In the genomic region with DNA sequence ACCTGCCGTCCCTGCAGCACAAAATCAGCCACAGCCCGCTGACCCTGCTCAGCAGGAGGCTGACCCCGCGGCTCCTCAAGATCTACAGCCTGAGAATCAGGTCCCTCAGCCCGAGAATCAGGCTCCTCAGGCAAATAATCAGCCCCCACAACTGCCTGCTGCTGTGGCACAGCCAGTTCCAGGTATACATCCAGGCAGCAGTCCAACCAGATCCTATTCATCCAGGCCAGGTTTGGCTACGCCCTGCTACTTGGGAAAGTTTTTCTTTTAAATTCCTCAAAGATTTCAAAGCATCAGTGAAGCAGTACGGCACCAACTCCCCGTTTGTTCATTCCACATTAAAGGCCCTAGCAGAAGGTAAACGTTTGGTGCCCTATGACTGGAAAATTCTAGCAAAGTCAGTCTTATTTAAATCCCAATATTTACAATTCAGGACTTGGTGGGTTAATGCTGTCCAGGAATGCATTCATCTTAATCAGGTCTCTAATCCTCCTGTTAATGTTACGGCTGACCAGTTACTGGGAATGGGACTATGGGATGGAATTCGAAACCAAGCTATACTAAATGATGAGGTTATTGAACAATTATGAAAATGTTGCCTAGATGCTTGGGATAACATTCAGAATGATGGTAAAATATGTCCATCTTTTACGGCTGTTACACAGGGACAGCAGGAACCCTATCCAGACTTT, we compare ENCODE assay signal across 23 cellular contexts.
DNase-seq lines count a peak whose midpoint lies in the region; ATAC-seq and TF ChIP-seq lines count a peak whose summit lies in the region.
"Had no signal": no experiment of that assay in that cellular context is flagged by ENCODE, and none has a peak within 500 bp of the region (broad histone marks: within the 10 kb centered on the region; RNA-seq: fewer than 3 reads in every experiment).

No MANE protein-coding gene starts in this region.

- peaks cover 9% of the 10 kb centered on the region for H3K9me3 Mint-ChIP-seq in endothelial cell (ENCODE audit: unreplicated experiment)

- no peak overlapping the region for H3K27ac ChIP-seq in coronary artery
- no peak overlapping the region for H3K27ac ChIP-seq in Peyer's patch
- H3K27ac ChIP-seq: GM23248, PC-9 had no signal

- H3K4me1 ChIP-seq in Peyer's patch = no peaks in the 10 kb centered on the region

- H3K4me3 ChIP-seq in coronary artery (no peak overlapping the region), retinal pigment epithelial cell (ENCODE audit: low read length) (no peak overlapping the region), Peyer's patch (no peak overlapping the region)
- H3K4me3 ChIP-seq: GM23248, MG63, PC-9 had no signal

- no peak for TF ChIP-seq POLR2A in Peyer's patch (IDR thresholded peaks at IDR 0.05)

- peak; percentile 38 for DNase-seq in ELF-1 (ENCODE audit: low read depth, low spot score)
- peak; percentile 24 for DNase-seq in coronary artery (ENCODE audit: low spot score)
- peak; percentile 58 for DNase-seq in kidney tubule cell (ENCODE audit: low spot score)
- DNase-seq in retinal pigment epithelial cell (ENCODE audit: low read depth) = peak; percentile 30
- DNase-seq in OCI-M1 (lab: John Stamatoyannopoulos, UW) = no peak
- DNase-seq in endothelial cell (ENCODE audit: low spot score) = no peak
- no peak for DNase-seq in Peyer's patch
- DNase-seq: DMS153, DND-41, GM23248, H7, KBM-7, MG63, NCI-H1105 treated with DMSO at 0.1 percent for 48 hours, NCI-H146, NCI-H1930, NCI-H2107, NCI-H524 treated with DMSO at 0.1 percent for 48 hours, NCI-H774, PC-9, Right ventricle myocardium superior, RPMI8226 had no signal

- no peaks in the 10 kb centered on the region for H3K27me3 ChIP-seq in Peyer's patch
- H3K27me3 ChIP-seq: MG63 had no signal

- H3K4me1 Mint-ChIP-seq in endothelial cell (ENCODE audit: unreplicated experiment) = peaks cover 7% of the 10 kb centered on the region

- TF ChIP-seq CTCF in coronary artery (IDR thresholded peaks at IDR 0.05) = no peak
- TF ChIP-seq CTCF in retinal pigment epithelial cell (conservative IDR thresholded peaks at IDR 0.05; ENCODE audit: low read depth, low read length) = no peak
- no peak for TF ChIP-seq CTCF in endothelial cell (IDR thresholded peaks at IDR 0.05; ENCODE audit: unreplicated experiment)
- no peak for TF ChIP-seq CTCF in Peyer's patch (IDR thresholded peaks at IDR 0.05)

- H3K27ac Mint-ChIP-seq in endothelial cell (ENCODE audit: unreplicated experiment) = no peak overlapping the region

- peaks cover 9% of the 10 kb centered on the region for H3K27me3 Mint-ChIP-seq in endothelial cell (ENCODE audit: unreplicated experiment)

- peaks cover 12% of the 10 kb centered on the region for H3K36me3 Mint-ChIP-seq in endothelial cell (ENCODE audit: low read depth, unreplicated experiment)

- H3K36me3 ChIP-seq in Peyer's patch = peaks cover 0 to 4% (median 0%) of the 10 kb centered on the region in 3 donors
- H3K36me3 ChIP-seq: MG63 had no signal

- ATAC-seq in HG03045 (IDR thresholded peaks at IDR 0.05; ENCODE audit: unreplicated experiment) = no peak

- H3K9me3 ChIP-seq in Peyer's patch = no peaks in the 10 kb centered on the region
- H3K9me3 ChIP-seq: MG63 had no signal

- H3K4me3 Mint-ChIP-seq in endothelial cell (ENCODE audit: unreplicated experiment) = no peak overlapping the region

Comparison
In these comparisons a context has a peak if more than half of its experiments do, and no peak if none do; other contexts are left out.
1. DNase-seq: peak in ELF-1 (single experiment), coronary artery (single experiment), kidney tubule cell (single experiment) and retinal pigment epithelial cell (single experiment); none in OCI-M1 (single experiment), endothelial cell (single experiment) and Peyer's patch (0 of 3).